ENCODE assay signal across 1 cellular context in genomic region chr7:106111671-106112117, GRCh38.
TF ChIP-seq lines count a peak whose summit lies in the region.

No MANE protein-coding gene starts in this region.

TF ChIP-seq in GM12878, 131 proteins besides CTCF, POLR2A, EP300 and RAD21 (continued from another document and continues in another):
- TF ChIP-seq SKIL (IDR thresholded peaks at IDR 0.05; ENCODE audit: low read depth, poor library complexity, severe bottlenecking) (peak; percentile 55), ZBTB40 (IDR thresholded peaks at IDR 0.05; ENCODE audit: borderline replicate concordance) (no peak), BCLAF1 (IDR thresholded peaks at IDR 0.05) (0 out of 2 replicates have a peak, but pooled peaks have one; percentile 32), E2F8 (IDR thresholded peaks at IDR 0.05; ENCODE audit: low read depth, partially characterized antibody) (no peak), MAX (IDR thresholded peaks at IDR 0.05; ENCODE audit: low read depth, low read length) (no peak), ZNF24 (IDR thresholded peaks at IDR 0.05) (0 out of 2 replicates have a peak, but pooled peaks have one; percentile 48), CBX5 (IDR thresholded peaks at IDR 0.05; ENCODE audit: low read depth) (0 out of 2 replicates have a peak, but pooled peaks have one; percentile 52), CUX1 (IDR thresholded peaks at IDR 0.05; ENCODE audit: insufficient replicate concordance, low read depth, low read length) (no peak), IRF4 (IDR thresholded peaks at IDR 0.05; ENCODE audit: low read depth, low read length) (0 out of 2 replicates have a peak, but pooled peaks have one; percentile 37), RUNX3 (IDR thresholded peaks at IDR 0.05; ENCODE audit: low read length) (peak; percentile 94), POLR2AphosphoS2 (IDR thresholded peaks at IDR 0.05; ENCODE audit: low read depth, low read length) (no peak), SREBF2 (IDR thresholded peaks at IDR 0.05; ENCODE audit: low read length) (no peak), ZZZ3 (IDR thresholded peaks at IDR 0.05; ENCODE audit: control insufficient read depth, insufficient read length, low read depth) (no peak), SRF (IDR thresholded peaks at IDR 0.05; ENCODE audit: low read depth in 2 of 2, low read length in 2 of 2) (no peak), GATAD2B (conservative IDR thresholded peaks at IDR 0.05; ENCODE audit: low read depth) (peak; percentile 99), BMI1 (IDR thresholded peaks at IDR 0.05; ENCODE audit: borderline replicate concordance) (no peak), CREM (IDR thresholded peaks at IDR 0.05; ENCODE audit: low read depth) (peak; percentile 73), SMARCA5 (IDR thresholded peaks at IDR 0.05) (peak; percentile 96), EZH2 (IDR thresholded peaks at IDR 0.05; ENCODE audit: borderline replicate concordance, control insufficient read depth, low read depth, low read length) (no peak), PAX5 (IDR thresholded peaks at IDR 0.05; ENCODE audit: borderline replicate concordance, low read depth, low read length) (0 out of 2 replicates have a peak, but pooled peaks have one; percentile 28), MYC (IDR thresholded peaks at IDR 0.05; ENCODE audit: insufficient read depth, insufficient read length, insufficient replicate concordance, low read length, severe bottlenecking) (no peak), BCL11A (IDR thresholded peaks at IDR 0.05; ENCODE audit: low read depth, low read length) (peak; percentile 40), ZBED1 (IDR thresholded peaks at IDR 0.05; ENCODE audit: borderline replicate concordance) (peak; percentile 53; the same call in 1 of the 2 replicates), WRNIP1 (IDR thresholded peaks at IDR 0.05; ENCODE audit: borderline replicate concordance, low read depth, low read length) (no peak), RB1 (IDR thresholded peaks at IDR 0.05; ENCODE audit: borderline replicate concordance) (peak; percentile 95), JUND (IDR thresholded peaks at IDR 0.05; ENCODE audit: low read depth, low read length) (no peak), ZSCAN29 (IDR thresholded peaks at IDR 0.05) (no peak), ZNF384 (IDR thresholded peaks at IDR 0.05; ENCODE audit: borderline replicate concordance, low read depth, low read length) (no peak), BACH1 (IDR thresholded peaks at IDR 0.05; ENCODE audit: borderline replicate concordance) (peak; percentile 77), ZBTB33 (IDR thresholded peaks at IDR 0.05) (no peak), MEF2A (IDR thresholded peaks at IDR 0.05; ENCODE audit: insufficient read depth, low read depth, low read length) (no peak), ELK1 (IDR thresholded peaks at IDR 0.05; ENCODE audit: low read depth, low read length) (no peak)
